Comparison of ENCODE assay signal across 12 cellular contexts in genomic region chr12:6228535-6229223, GRCh38. TPM values are rescaled to one million over a fixed set of nuclear protein-coding genes. Genes with fewer than 3 reads are reported as not detected.
DNase-seq lines count a peak whose midpoint lies in the region; ATAC-seq and TF ChIP-seq lines count a peak whose summit lies in the region.
"Had no signal": no experiment of that assay in that cellular context is flagged by ENCODE, and none has a peak within 500 bp of the region (broad histone marks: within the 10 kb centered on the region; RNA-seq: fewer than 3 reads in every experiment).

No MANE protein-coding gene starts in this region.

- H3K4me1 ChIP-seq in BLaER1 treated with 17β-estradiol and CSF1 and Interleukin-3, amounts not matched to agents 10 nM and 100 nM: peaks cover 98 to 100% (median 100%) of the 10 kb centered on the region in 10 experiments
- H3K4me1 ChIP-seq in foreskin keratinocyte (peaks cover 69% of the 10 kb centered on the region), rectal smooth muscle tissue (ENCODE audit: control insufficient read depth, insufficient read depth, low read length) (peaks cover 95% of the 10 kb centered on the region)

- intact Hi-C loops in posterior vena cava (cut with DNase I): loop anchor here in 1 of 2 donors (5.0 kb wide), 1 partner anchor 54 kb away; no protein-coding TSS in a partner anchor

- H3K9ac ChIP-seq in BLaER1 treated with 17β-estradiol and CSF1 and Interleukin-3, amounts not matched to agents 10 nM and 100 nM: peak overlapping the region; percentile 73 to 90 (median 84)
- peak overlapping the region; percentile 19 for H3K9ac ChIP-seq in rectal smooth muscle tissue (ENCODE audit: low read length)

- DNase-seq in foreskin keratinocyte (no peak), DMS 273 (lab: John Stamatoyannopoulos, UW; ENCODE audit: unreplicated experiment) (no peak), posterior vena cava (ENCODE audit: low spot score) (no peak), NCI-H345 (lab: John Stamatoyannopoulos, UW) (no peak), WERI-Rb-1 (no peak)
- DNase-seq: activated CD4-positive, alpha-beta T cell treated with anti-CD3 and anti-CD28 coated beads, Interleukin-2, amount 50 U/mL, for 48 hours; amniotic stem cell; stimulated activated CD4-positive, alpha-beta T cell treated with anti-CD3 and anti-CD28 coated beads, Interleukin-4, amount 100 ng/mL, for 4 hours had no signal

- peaks cover 55 to 89% (median 78%) of the 10 kb centered on the region in 11 experiments for H3K36me3 ChIP-seq in BLaER1 treated with 17β-estradiol and CSF1 and Interleukin-3, amounts not matched to agents 10 nM and 100 nM
- H3K36me3 ChIP-seq in rectal smooth muscle tissue (ENCODE audit: control insufficient read depth, insufficient read depth, low read length) (peaks cover 21% of the 10 kb centered on the region), WERI-Rb-1 (no peaks in the 10 kb centered on the region)

- peak overlapping the region in 9 of 10 experiments; percentile 3 to 34 (median 23); a peak in 11 of 20 replicates for H3K4me3 ChIP-seq in BLaER1 treated with 17β-estradiol and CSF1 and Interleukin-3, amounts not matched to agents 10 nM and 100 nM
- H3K4me3 ChIP-seq in rectal smooth muscle tissue (ENCODE audit: low read length): peak overlapping the region; percentile 9
- no peak overlapping the region for H3K4me3 ChIP-seq in WERI-Rb-1 (ENCODE audit: low read depth, low read length)
- H3K4me3 ChIP-seq: K562 had no signal

- peaks cover 0 to 100% (median 12%) of the 10 kb centered on the region in 11 experiments; a peak in 9 of 22 replicates for H4K20me1 ChIP-seq in BLaER1 treated with 17β-estradiol and CSF1 and Interleukin-3, amounts not matched to agents 10 nM and 100 nM

- H3K27ac ChIP-seq in BLaER1 treated with 17β-estradiol and CSF1 and Interleukin-3, amounts not matched to agents 10 nM and 100 nM: peak overlapping the region; percentile 80 to 99 (median 95)
- H3K27ac ChIP-seq in VCaP: peak overlapping the region; percentile 98
- H3K27ac ChIP-seq in foreskin keratinocyte: peak overlapping the region; percentile 99
- peak overlapping the region; percentile 96 for H3K27ac ChIP-seq in rectal smooth muscle tissue (ENCODE audit: low read depth, low read length)
- H3K27ac ChIP-seq in WERI-Rb-1: no peak overlapping the region

- no peaks in the 10 kb centered on the region for H3K27me3 ChIP-seq in BLaER1 treated with 17β-estradiol and CSF1 and Interleukin-3, amounts not matched to agents 10 nM and 100 nM
- H3K27me3 ChIP-seq in foreskin keratinocyte (no peaks in the 10 kb centered on the region), rectal smooth muscle tissue (ENCODE audit: control insufficient read depth, insufficient read depth, low read length) (no peaks in the 10 kb centered on the region), WERI-Rb-1 (ENCODE audit: insufficient read depth, low read depth, severe bottlenecking) (no peaks in the 10 kb centered on the region)

- peak overlapping the region; percentile 86 to 100 (median 99) for H3K4me2 ChIP-seq in BLaER1 treated with 17β-estradiol and CSF1 and Interleukin-3, amounts not matched to agents 10 nM and 100 nM

- TF ChIP-seq CTCF in VCaP (conservative IDR thresholded peaks at IDR 0.05) (no peak), foreskin keratinocyte (conservative IDR thresholded peaks at IDR 0.05) (no peak), WERI-Rb-1 (IDR thresholded peaks at IDR 0.05; ENCODE audit: low read depth, low read length) (no peak)

- ATAC-seq in foreskin keratinocyte: no peak
- ATAC-seq: K562 had no signal

- no peaks in the 10 kb centered on the region for H3K9me3 ChIP-seq in BLaER1 treated with 17β-estradiol and CSF1 and Interleukin-3, amounts not matched to agents 10 nM and 100 nM (replicated peaks in 1 of 11)
- no peaks in the 10 kb centered on the region for H3K9me3 ChIP-seq in WERI-Rb-1 (ENCODE audit: severe bottlenecking)

RNA-seq across cellular contexts. Expression of gene CD9, which starts 28.5 kb away (rescaled TPM):
- 577 and 589 TPM in 2 replicates for total RNA-seq in foreskin keratinocyte
- 620 and 648 TPM in 2 replicates for polyA plus RNA-seq in foreskin keratinocyte
- 100 to 1,000 TPM; 248 to 281 TPM for total RNA-seq in posterior vena cava
